1 cellular context compared by ENCODE assay signal in genomic region chr17:67717624-67718324, GRCh38.
TF ChIP-seq lines count a peak whose summit lies in the region.

Gene NOL11 (plus strand): TSS chr17:67717936. CDS start chr17:67717948, 12 bp downstream.

TF ChIP-seq in K562, 482 proteins besides CTCF, POLR2A, EP300 and RAD21 (continued from another document and continues in another):
- TF ChIP-seq, protein P1, sequence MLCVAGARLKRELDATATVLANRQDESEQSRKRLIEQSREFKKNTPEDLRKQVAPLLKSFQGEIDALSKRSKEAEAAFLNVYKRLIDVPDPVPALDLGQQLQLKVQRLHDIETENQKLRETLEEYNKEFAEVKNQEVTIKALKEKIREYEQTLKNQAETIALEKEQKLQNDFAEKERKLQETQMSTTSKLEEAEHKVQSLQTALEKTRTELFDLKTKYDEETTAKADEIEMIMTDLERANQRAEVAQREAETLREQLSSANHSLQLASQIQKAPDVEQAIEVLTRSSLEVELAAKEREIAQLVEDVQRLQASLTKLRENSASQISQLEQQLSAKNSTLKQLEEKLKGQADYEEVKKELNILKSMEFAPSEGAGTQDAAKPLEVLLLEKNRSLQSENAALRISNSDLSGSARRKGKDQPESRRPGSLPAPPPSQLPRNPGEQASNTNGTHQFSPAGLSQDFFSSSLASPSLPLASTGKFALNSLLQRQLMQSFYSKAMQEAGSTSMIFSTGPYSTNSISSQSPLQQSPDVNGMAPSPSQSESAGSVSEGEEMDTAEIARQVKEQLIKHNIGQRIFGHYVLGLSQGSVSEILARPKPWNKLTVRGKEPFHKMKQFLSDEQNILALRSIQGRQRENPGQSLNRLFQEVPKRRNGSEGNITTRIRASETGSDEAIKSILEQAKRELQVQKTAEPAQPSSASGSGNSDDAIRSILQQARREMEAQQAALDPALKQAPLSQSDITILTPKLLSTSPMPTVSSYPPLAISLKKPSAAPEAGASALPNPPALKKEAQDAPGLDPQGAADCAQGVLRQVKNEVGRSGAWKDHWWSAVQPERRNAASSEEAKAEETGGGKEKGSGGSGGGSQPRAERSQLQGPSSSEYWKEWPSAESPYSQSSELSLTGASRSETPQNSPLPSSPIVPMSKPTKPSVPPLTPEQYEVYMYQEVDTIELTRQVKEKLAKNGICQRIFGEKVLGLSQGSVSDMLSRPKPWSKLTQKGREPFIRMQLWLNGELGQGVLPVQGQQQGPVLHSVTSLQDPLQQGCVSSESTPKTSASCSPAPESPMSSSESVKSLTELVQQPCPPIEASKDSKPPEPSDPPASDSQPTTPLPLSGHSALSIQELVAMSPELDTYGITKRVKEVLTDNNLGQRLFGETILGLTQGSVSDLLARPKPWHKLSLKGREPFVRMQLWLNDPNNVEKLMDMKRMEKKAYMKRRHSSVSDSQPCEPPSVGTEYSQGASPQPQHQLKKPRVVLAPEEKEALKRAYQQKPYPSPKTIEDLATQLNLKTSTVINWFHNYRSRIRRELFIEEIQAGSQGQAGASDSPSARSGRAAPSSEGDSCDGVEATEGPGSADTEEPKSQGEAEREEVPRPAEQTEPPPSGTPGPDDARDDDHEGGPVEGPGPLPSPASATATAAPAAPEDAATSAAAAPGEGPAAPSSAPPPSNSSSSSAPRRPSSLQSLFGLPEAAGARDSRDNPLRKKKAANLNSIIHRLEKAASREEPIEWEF (CRISPR knock-in tag; IDR thresholded peaks at IDR 0.05) = no peak
- TF ChIP-seq RB1 (IDR thresholded peaks at IDR 0.05; ENCODE audit: low read depth) (peak; percentile 94), ZNF445 (CRISPR knock-in tag; IDR thresholded peaks at IDR 0.05; ENCODE audit: low read depth) (no peak), NELFE (IDR thresholded peaks at IDR 0.05; ENCODE audit: insufficient read depth, insufficient read length) (no peak), MYC (IDR thresholded peaks at IDR 0.05; ENCODE audit: low read depth, low read length) (peak; percentile 85), MYC (CRISPR knock-in tag; IDR thresholded peaks at IDR 0.05; ENCODE audit: borderline replicate concordance, low read depth) (peak; percentile 52; the same call in 1 of the 2 replicates), ZNF511 (CRISPR knock-in tag; IDR thresholded peaks at IDR 0.05) (no peak; the same call in 1 of the 2 replicates), TAL1 (IDR thresholded peaks at IDR 0.05) (no peak), BRF1 (IDR thresholded peaks at IDR 0.05; ENCODE audit: borderline replicate concordance, extremely low read depth, insufficient read length) (no peak), SIRT6 (IDR thresholded peaks at IDR 0.05; ENCODE audit: low read depth, low read length) (no peak), ZNF592 (IDR thresholded peaks at IDR 0.05) (no peak), HNRNPLL (IDR thresholded peaks at IDR 0.05; ENCODE audit: low read depth, low read length, poor library complexity, severe bottlenecking) (peak; percentile 89), ASH1L (IDR thresholded peaks at IDR 0.05; ENCODE audit: borderline replicate concordance, low read depth, partially characterized antibody) (peak; percentile 35), HMGXB4 (CRISPR knock-in tag; IDR thresholded peaks at IDR 0.05) (peak; percentile 75), BRD4 (IDR thresholded peaks at IDR 0.05) (no peak), ESRRB (CRISPR knock-in tag; IDR thresholded peaks at IDR 0.05; ENCODE audit: borderline replicate concordance) (no peak), ZNF324 (CRISPR knock-in tag; IDR thresholded peaks at IDR 0.05) (no peak), GTF2E2 (tag; IDR thresholded peaks at IDR 0.05) (peak; percentile 89), PHB2 (IDR thresholded peaks at IDR 0.05; ENCODE audit: low read depth) (no peak), TARDBP (IDR thresholded peaks at IDR 0.05) (no peak), ZNF551 (CRISPR knock-in tag; IDR thresholded peaks at IDR 0.05) (no peak), KLF10 (CRISPR knock-in tag; IDR thresholded peaks at IDR 0.05) (no peak), EP400 (IDR thresholded peaks at IDR 0.05) (peak; percentile 91), MTA3 (IDR thresholded peaks at IDR 0.05; ENCODE audit: borderline replicate concordance) (peak; percentile 93), ZNF717 (CRISPR knock-in tag; IDR thresholded peaks at IDR 0.05) (no peak), NFIX (CRISPR knock-in tag; IDR thresholded peaks at IDR 0.05; ENCODE audit: low read depth) (no peak), UBTF (IDR thresholded peaks at IDR 0.05; ENCODE audit: borderline replicate concordance in 1 of 2, low read depth in 2 of 2, low read length in 2 of 2) (peak in 1 of 2 experiments; percentile 30; a peak in 1 of 4 replicates), ZNF583 (CRISPR knock-in tag; IDR thresholded peaks at IDR 0.05) (no peak), DPF2 (IDR thresholded peaks at IDR 0.05) (no peak; the same call in 1 of the 2 replicates), ZFP1 (CRISPR knock-in tag; IDR thresholded peaks at IDR 0.05) (no peak)
- TF ChIP-seq, protein P2, sequence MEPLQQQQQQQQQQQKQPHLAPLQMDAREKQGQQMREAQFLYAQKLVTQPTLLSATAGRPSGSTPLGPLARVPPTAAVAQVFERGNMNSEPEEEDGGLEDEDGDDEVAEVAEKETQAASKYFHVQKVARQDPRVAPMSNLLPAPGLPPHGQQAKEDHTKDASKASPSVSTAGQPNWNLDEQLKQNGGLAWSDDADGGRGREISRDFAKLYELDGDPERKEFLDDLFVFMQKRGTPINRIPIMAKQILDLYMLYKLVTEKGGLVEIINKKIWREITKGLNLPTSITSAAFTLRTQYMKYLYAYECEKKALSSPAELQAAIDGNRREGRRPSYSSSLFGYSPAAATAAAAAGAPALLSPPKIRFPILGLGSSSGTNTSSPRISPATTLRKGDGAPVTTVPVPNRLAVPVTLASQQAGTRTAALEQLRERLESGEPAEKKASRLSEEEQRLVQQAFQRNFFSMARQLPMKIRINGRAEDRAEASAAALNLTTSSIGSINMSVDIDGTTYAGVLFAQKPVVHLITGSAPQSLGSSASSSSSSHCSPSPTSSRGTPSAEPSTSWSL (CRISPR knock-in tag; IDR thresholded peaks at IDR 0.05; ENCODE audit: borderline replicate concordance) = no peak
- TF ChIP-seq, protein P3, sequence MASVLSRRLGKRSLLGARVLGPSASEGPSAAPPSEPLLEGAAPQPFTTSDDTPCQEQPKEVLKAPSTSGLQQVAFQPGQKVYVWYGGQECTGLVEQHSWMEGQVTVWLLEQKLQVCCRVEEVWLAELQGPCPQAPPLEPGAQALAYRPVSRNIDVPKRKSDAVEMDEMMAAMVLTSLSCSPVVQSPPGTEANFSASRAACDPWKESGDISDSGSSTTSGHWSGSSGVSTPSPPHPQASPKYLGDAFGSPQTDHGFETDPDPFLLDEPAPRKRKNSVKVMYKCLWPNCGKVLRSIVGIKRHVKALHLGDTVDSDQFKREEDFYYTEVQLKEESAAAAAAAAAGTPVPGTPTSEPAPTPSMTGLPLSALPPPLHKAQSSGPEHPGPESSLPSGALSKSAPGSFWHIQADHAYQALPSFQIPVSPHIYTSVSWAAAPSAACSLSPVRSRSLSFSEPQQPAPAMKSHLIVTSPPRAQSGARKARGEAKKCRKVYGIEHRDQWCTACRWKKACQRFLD (CRISPR knock-in tag; IDR thresholded peaks at IDR 0.05) = peak; percentile 41; the same call in 1 of the 2 replicates
- TF ChIP-seq, protein P4, sequence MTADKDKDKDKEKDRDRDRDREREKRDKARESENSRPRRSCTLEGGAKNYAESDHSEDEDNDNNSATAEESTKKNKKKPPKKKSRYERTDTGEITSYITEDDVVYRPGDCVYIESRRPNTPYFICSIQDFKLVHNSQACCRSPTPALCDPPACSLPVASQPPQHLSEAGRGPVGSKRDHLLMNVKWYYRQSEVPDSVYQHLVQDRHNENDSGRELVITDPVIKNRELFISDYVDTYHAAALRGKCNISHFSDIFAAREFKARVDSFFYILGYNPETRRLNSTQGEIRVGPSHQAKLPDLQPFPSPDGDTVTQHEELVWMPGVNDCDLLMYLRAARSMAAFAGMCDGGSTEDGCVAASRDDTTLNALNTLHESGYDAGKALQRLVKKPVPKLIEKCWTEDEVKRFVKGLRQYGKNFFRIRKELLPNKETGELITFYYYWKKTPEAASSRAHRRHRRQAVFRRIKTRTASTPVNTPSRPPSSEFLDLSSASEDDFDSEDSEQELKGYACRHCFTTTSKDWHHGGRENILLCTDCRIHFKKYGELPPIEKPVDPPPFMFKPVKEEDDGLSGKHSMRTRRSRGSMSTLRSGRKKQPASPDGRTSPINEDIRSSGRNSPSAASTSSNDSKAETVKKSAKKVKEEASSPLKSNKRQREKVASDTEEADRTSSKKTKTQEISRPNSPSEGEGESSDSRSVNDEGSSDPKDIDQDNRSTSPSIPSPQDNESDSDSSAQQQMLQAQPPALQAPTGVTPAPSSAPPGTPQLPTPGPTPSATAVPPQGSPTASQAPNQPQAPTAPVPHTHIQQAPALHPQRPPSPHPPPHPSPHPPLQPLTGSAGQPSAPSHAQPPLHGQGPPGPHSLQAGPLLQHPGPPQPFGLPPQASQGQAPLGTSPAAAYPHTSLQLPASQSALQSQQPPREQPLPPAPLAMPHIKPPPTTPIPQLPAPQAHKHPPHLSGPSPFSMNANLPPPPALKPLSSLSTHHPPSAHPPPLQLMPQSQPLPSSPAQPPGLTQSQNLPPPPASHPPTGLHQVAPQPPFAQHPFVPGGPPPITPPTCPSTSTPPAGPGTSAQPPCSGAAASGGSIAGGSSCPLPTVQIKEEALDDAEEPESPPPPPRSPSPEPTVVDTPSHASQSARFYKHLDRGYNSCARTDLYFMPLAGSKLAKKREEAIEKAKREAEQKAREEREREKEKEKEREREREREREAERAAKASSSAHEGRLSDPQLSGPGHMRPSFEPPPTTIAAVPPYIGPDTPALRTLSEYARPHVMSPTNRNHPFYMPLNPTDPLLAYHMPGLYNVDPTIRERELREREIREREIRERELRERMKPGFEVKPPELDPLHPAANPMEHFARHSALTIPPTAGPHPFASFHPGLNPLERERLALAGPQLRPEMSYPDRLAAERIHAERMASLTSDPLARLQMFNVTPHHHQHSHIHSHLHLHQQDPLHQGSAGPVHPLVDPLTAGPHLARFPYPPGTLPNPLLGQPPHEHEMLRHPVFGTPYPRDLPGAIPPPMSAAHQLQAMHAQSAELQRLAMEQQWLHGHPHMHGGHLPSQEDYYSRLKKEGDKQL (CRISPR knock-in tag; IDR thresholded peaks at IDR 0.05; ENCODE audit: borderline replicate concordance) = no peak
- TF ChIP-seq, protein P5, sequence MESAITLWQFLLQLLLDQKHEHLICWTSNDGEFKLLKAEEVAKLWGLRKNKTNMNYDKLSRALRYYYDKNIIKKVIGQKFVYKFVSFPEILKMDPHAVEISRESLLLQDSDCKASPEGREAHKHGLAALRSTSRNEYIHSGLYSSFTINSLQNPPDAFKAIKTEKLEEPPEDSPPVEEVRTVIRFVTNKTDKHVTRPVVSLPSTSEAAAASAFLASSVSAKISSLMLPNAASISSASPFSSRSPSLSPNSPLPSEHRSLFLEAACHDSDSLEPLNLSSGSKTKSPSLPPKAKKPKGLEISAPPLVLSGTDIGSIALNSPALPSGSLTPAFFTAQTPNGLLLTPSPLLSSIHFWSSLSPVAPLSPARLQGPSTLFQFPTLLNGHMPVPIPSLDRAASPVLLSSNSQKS (CRISPR knock-in tag; IDR thresholded peaks at IDR 0.05) = no peak
